Comparison of ENCODE assay signal across 1 cellular context in genomic region chr18:34494359-34494696, GRCh38.
TF ChIP-seq lines count a peak whose summit lies in the region.

No MANE protein-coding gene starts in this region.

TF ChIP-seq in GM23338, 12 proteins besides CTCF, POLR2A, EP300 and RAD21 (continued from another document):
- TF ChIP-seq ZNF462 (CRISPR knock-in tag; IDR thresholded peaks at IDR 0.05) (no peak), ZNF114 (CRISPR knock-in tag; IDR thresholded peaks at IDR 0.05) (no peak), POLR2AphosphoS5 (IDR thresholded peaks at IDR 0.05; ENCODE audit: low read depth) (no peak), JUNB (IDR thresholded peaks at IDR 0.05; ENCODE audit: unreplicated experiment) (no peak), EZH2phosphoT487 (IDR thresholded peaks at IDR 0.05; ENCODE audit: unreplicated experiment) (no peak), EZH2 (IDR thresholded peaks at IDR 0.05; ENCODE audit: low read depth, unreplicated experiment) (no peak), CREB1 (CRISPR knock-in tag; IDR thresholded peaks at IDR 0.05; ENCODE audit: low read depth) (no peak), ETS1 (IDR thresholded peaks at IDR 0.05) (no peak), NANOG (IDR thresholded peaks at IDR 0.05; ENCODE audit: borderline replicate concordance) (no peak), REST (IDR thresholded peaks at IDR 0.05; ENCODE audit: unreplicated experiment) (no peak), ZNF331 (CRISPR knock-in tag; IDR thresholded peaks at IDR 0.05; ENCODE audit: low read depth) (no peak)
TF ChIP-seq in GM23338: peak in this region for 0.
